Comparison of ENCODE assay signal across 13 cellular contexts in the genomic region with DNA sequence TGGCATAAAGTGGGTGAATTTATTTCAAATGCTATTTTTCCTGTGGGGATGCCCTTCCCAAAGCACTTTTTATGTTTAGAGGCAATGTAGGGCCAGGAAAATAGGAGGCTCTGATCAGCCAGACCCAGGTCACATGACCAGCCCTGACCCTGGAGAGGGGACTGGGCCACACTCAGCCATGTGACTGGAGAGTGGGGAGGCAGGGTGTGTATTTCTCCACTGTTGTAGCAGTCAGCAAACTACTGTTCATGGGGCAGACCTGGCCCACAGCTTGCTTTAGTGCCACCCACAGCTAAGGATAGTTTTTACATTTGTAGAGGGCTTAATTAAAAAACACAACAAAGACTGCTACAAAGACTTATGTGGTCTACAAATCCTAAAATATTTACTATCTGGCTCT.
DNase-seq lines count a peak whose midpoint lies in the region; ATAC-seq and TF ChIP-seq lines count a peak whose summit lies in the region.
"Had no signal": no experiment of that assay in that cellular context is flagged by ENCODE, and none has a peak within 500 bp of the region (broad histone marks: within the 10 kb centered on the region; RNA-seq: fewer than 3 reads in every experiment).

No MANE protein-coding gene starts in this region.

- no peak overlapping the region for H2AFZ ChIP-seq in mesenchymal stem cell (ENCODE audit: low read depth, low read length)

- H3K4me1 Mint-ChIP-seq in endodermal cell, result peaks cover 10% of the 10 kb centered on the region
- H3K4me1 Mint-ChIP-seq: B cell had no signal

- no peaks in the 10 kb centered on the region for H3K36me3 Mint-ChIP-seq in endodermal cell (ENCODE audit: low read depth)

- H3K27ac Mint-ChIP-seq in endodermal cell, result no peak overlapping the region
- H3K27ac Mint-ChIP-seq: B cell; CD4-positive, alpha-beta T cell had no signal

- H3K79me1 ChIP-seq in mesenchymal stem cell (replicated peaks; ENCODE audit: low read length, poor library complexity, severe bottlenecking), result no peaks in the 10 kb centered on the region

- H3K4me3 ChIP-seq in right atrium auricular region (no peak overlapping the region), endodermal cell (ENCODE audit: low read length) (no peak overlapping the region), mesenchymal stem cell (ENCODE audit: insufficient read depth in 1 of 2, low read depth in 1 of 2, low read length in 2 of 2) (no peak overlapping the region), upper lobe of right lung (no peak overlapping the region), prostate gland (no peak overlapping the region)

- H4K8ac ChIP-seq in mesenchymal stem cell (ENCODE audit: low read length), result no peak overlapping the region

- no peak overlapping the region for H3K4me2 ChIP-seq in mesenchymal stem cell (ENCODE audit: low read length, poor library complexity, severe bottlenecking)

- H3K27ac ChIP-seq in right atrium auricular region (no peak overlapping the region), endodermal cell (ENCODE audit: low read depth, low read length) (no peak overlapping the region), mesenchymal stem cell (ENCODE audit: low read length, poor library complexity, severe bottlenecking) (no peak overlapping the region), upper lobe of right lung (no peak overlapping the region), prostate gland (no peak overlapping the region)

- H3K14ac ChIP-seq in mesenchymal stem cell (ENCODE audit: low read length in 2 of 2), result no peak overlapping the region

- H3K4me1 ChIP-seq in right atrium auricular region (no peaks in the 10 kb centered on the region), endodermal cell (ENCODE audit: control insufficient read depth, insufficient read depth, low read length) (peaks cover 4% of the 10 kb centered on the region), mesenchymal stem cell (ENCODE audit: control insufficient read depth, insufficient read depth, low read depth, low read length) (no peaks in the 10 kb centered on the region), upper lobe of right lung (no peaks in the 10 kb centered on the region), prostate gland (replicated peaks) (no peaks in the 10 kb centered on the region)

- DNase-seq in Right ventricle myocardium superior (no peak), right atrium auricular region (ENCODE audit: low spot score) (no peak), endodermal cell (peak; percentile 39), mesenchymal stem cell (no peak), upper lobe of right lung (peak; percentile 25), NCI-H187 treated with DMSO at 0.1 percent for 48 hours (lab: John Stamatoyannopoulos, UW) (no peak), prostate gland (ENCODE audit: low spot score) (no peak)
- no peak for DNase-seq in activated naive CD4-positive, alpha-beta T cell (lab: John Stamatoyannopoulos, UW)
- DNase-seq: C1 segment of cervical spinal cord; Calu3; CD4-positive, alpha-beta T cell; DMS 273 treated with DMSO at 0.1 percent for 48 hours had no signal

- no peak for TF ChIP-seq POLR2A in prostate gland (IDR thresholded peaks at IDR 0.05)

- H2BK5ac ChIP-seq in mesenchymal stem cell (ENCODE audit: low read depth, low read length, poor library complexity, severe bottlenecking), result no peak overlapping the region

- no peak for TF ChIP-seq CTCF in right atrium auricular region (IDR thresholded peaks at IDR 0.05)
- no peak for TF ChIP-seq CTCF in endodermal cell (conservative IDR thresholded peaks at IDR 0.05)
- TF ChIP-seq CTCF in upper lobe of right lung (IDR thresholded peaks at IDR 0.05), result no peak
- no peak for TF ChIP-seq CTCF in prostate gland (IDR thresholded peaks at IDR 0.05)

- no peak overlapping the region for H2BK12ac ChIP-seq in mesenchymal stem cell (ENCODE audit: low read length in 2 of 2)

- H3K27me3 Mint-ChIP-seq in endodermal cell (ENCODE audit: insufficient read depth), result peaks cover 35% of the 10 kb centered on the region

- no peak overlapping the region for H3K23ac ChIP-seq in mesenchymal stem cell (ENCODE audit: low read length in 2 of 2)

- intact Hi-C loops in Right ventricle myocardium superior (cut with DNase I), result no loop called here
- intact Hi-C loops in upper lobe of right lung (cut with DNase I), result no loop called here
- intact Hi-C loops in prostate gland (cut with DNase I), result no loop called here

- H3K9ac ChIP-seq in endodermal cell (ENCODE audit: extremely low read depth, low read length, poor library complexity, severe bottlenecking) (no peak overlapping the region), mesenchymal stem cell (ENCODE audit: low read length) (peak overlapping the region; percentile 18)

- H3K9me3 Mint-ChIP-seq in endodermal cell, result no peaks in the 10 kb centered on the region
- H3K9me3 Mint-ChIP-seq: CD4-positive, alpha-beta T cell had no signal

- H3K9me3 ChIP-seq in right atrium auricular region, result no peaks in the 10 kb centered on the region
- no peaks in the 10 kb centered on the region for H3K9me3 ChIP-seq in endodermal cell (ENCODE audit: control insufficient read depth, low read length)
- no peaks in the 10 kb centered on the region for H3K9me3 ChIP-seq in mesenchymal stem cell (ENCODE audit: control insufficient read depth, low read length)
- H3K9me3 ChIP-seq in upper lobe of right lung, result no peaks in the 10 kb centered on the region
- no peaks in the 10 kb centered on the region for H3K9me3 ChIP-seq in prostate gland

- no peak overlapping the region for H3K4me3 Mint-ChIP-seq in endodermal cell
- H3K4me3 Mint-ChIP-seq: B cell; CD4-positive, alpha-beta T cell had no signal

- no peak overlapping the region for H3K4ac ChIP-seq in mesenchymal stem cell (ENCODE audit: low read depth in 1 of 2, low read length in 2 of 2)

- no peak overlapping the region for H3K18ac ChIP-seq in mesenchymal stem cell (ENCODE audit: low read depth in 1 of 2, low read length in 2 of 2)

- no peak overlapping the region for H2AK5ac ChIP-seq in mesenchymal stem cell (ENCODE audit: low read length, severe bottlenecking)

- H2BK15ac ChIP-seq in mesenchymal stem cell (ENCODE audit: low read depth, poor library complexity, severe bottlenecking), result no peak overlapping the region

- H4K91ac ChIP-seq in mesenchymal stem cell (ENCODE audit: low read length), result no peak overlapping the region

- no peak overlapping the region for H2BK120ac ChIP-seq in mesenchymal stem cell (ENCODE audit: low read depth, low read length)

- H3K36me3 ChIP-seq in right atrium auricular region (no peaks in the 10 kb centered on the region), endodermal cell (ENCODE audit: control insufficient read depth, insufficient read depth, low read length) (no peaks in the 10 kb centered on the region), mesenchymal stem cell (ENCODE audit: control insufficient read depth in 1 of 2, insufficient read depth in 2 of 2, low read depth in 1 of 2, low read length in 2 of 2) (no peaks in the 10 kb centered on the region), upper lobe of right lung (no peaks in the 10 kb centered on the region), prostate gland (no peaks in the 10 kb centered on the region)

- peak; percentile 43 for ATAC-seq in Right ventricle myocardium superior (ENCODE audit: poor library complexity)
- ATAC-seq in upper lobe of right lung, result no peak

- no peaks in the 10 kb centered on the region for H3K27me3 ChIP-seq in right atrium auricular region
- H3K27me3 ChIP-seq in endodermal cell (ENCODE audit: control insufficient read depth, insufficient read depth, low read length, poor library complexity, severe bottlenecking), result peaks cover 26% of the 10 kb centered on the region
- H3K27me3 ChIP-seq in mesenchymal stem cell (ENCODE audit: control insufficient read depth in 1 of 2, insufficient read depth in 1 of 2, low read length in 2 of 2), result peaks cover 0 to 12% of the 10 kb centered on the region in 2 experiments
- H3K27me3 ChIP-seq in upper lobe of right lung, result peaks cover 38% of the 10 kb centered on the region
- H3K27me3 ChIP-seq in prostate gland (replicated peaks; ENCODE audit: insufficient read depth), result peaks cover 10% of the 10 kb centered on the region

Comparison
In these comparisons a context has a peak if more than half of its experiments do, and no peak if none do; other contexts are left out.
1. DNase-seq: peak in endodermal cell (single experiment) and upper lobe of right lung (single experiment); none in Right ventricle myocardium superior (single experiment), right atrium auricular region (single experiment), mesenchymal stem cell (single experiment), activated naive CD4-positive, alpha-beta T cell (0 of 4), NCI-H187 treated with DMSO at 0.1 percent for 48 hours (single experiment) and prostate gland (single experiment).